15 cellular contexts compared by ENCODE assay signal in genomic region chr1:212775241-212775640, GRCh38. TPM values are rescaled to one million over a fixed set of nuclear protein-coding genes. Genes with fewer than 3 reads are reported as not detected.
DNase-seq lines count a peak whose midpoint lies in the region; ATAC-seq, FAIRE-seq and TF ChIP-seq lines count a peak whose summit lies in the region.
"Had no signal": no experiment of that assay in that cellular context is flagged by ENCODE, and none has a peak within 500 bp of the region (broad histone marks: within the 10 kb centered on the region; RNA-seq: fewer than 3 reads in every experiment).

No MANE protein-coding gene starts in this region.

- CTCF ChIA-PET in HepG2 (lab: Yijun Ruan, JAX; ENCODE audit: low intra/inter-chr PET ratio, low total read pairs) (no interaction called here), IMR-90 (lab: Yijun Ruan, JAX) (no interaction called here)

- H3K18ac ChIP-seq in IMR-90 (ENCODE audit: low read depth, low read length): no peak overlapping the region

- H2BK120ac ChIP-seq in IMR-90 (ENCODE audit: low read depth, low read length): no peak overlapping the region

- H2AFZ ChIP-seq in HepG2 (ENCODE audit: low read length) (no peak overlapping the region), IMR-90 (replicated peaks; ENCODE audit: low read length, poor library complexity) (no peak overlapping the region)

- H3K27me3 Mint-ChIP-seq in nephron progenitor cell (ENCODE audit: low read depth, poor library complexity): peaks cover 6% of the 10 kb centered on the region
- H3K27me3 Mint-ChIP-seq: B cell; CD4-positive, alpha-beta memory T cell had no signal

- no TSS peak for BruUV-seq in HepG2 (replicated peaks; lab: Mats Ljungman, UMichigan)
- no TSS peak for BruUV-seq in IMR-90 (replicated peaks; lab: Mats Ljungman, UMichigan)

- TF ChIP-seq RAD21 in HepG2 (CRISPR knock-in tag; IDR thresholded peaks at IDR 0.05) (no peak), IMR-90 (IDR thresholded peaks at IDR 0.05; ENCODE audit: low read length) (no peak)

- no peak for ATAC-seq in HepG2
- ATAC-seq in right lobe of liver: no peak
- no peak for ATAC-seq in IMR-90 (ENCODE audit: low read depth)
- ATAC-seq in GM19328 (IDR thresholded peaks at IDR 0.05; ENCODE audit: unreplicated experiment): no peak
- ATAC-seq in GM18511 (IDR thresholded peaks at IDR 0.05; ENCODE audit: unreplicated experiment): no peak
- ATAC-seq: HCT116 had no signal

- peaks cover 2 to 10% of the 10 kb centered on the region in 2 experiments; a peak in 2 of 4 replicates for H3K79me1 ChIP-seq in IMR-90 (ENCODE audit: low read depth in 1 of 2, low read length in 2 of 2)

- H3K4me1 Mint-ChIP-seq in nephron progenitor cell: no peaks in the 10 kb centered on the region

- FAIRE-seq in HepG2 (lab: Jason Lieb, UNC) (no peak), GM19239 (lab: Jason Lieb, UNC) (no peak)
- FAIRE-seq: GM12891, HTR-8/SVneo had no signal

- no peak for DNase-seq in HepG2 (ENCODE audit: low spot score)
- DNase-seq in right lobe of liver: no peak
- DNase-seq in IMR-90: no peak
- DNase-seq in nephron progenitor cell: no peak
- DNase-seq in GM19239 (ENCODE audit: insufficient read length, low spot score): no peak
- DNase-seq: 8988T; CD4-positive, alpha-beta memory T cell; DMS79 had no signal

- no peak overlapping the region for H2BK5ac ChIP-seq in IMR-90 (ENCODE audit: low read depth, low read length, poor library complexity, severe bottlenecking)

- no peak overlapping the region for H3K56ac ChIP-seq in IMR-90 (ENCODE audit: extremely low read depth, insufficient read depth, low read length)

- H3K14ac ChIP-seq in IMR-90 (replicated peaks; ENCODE audit: low read depth, low read length): no peak overlapping the region

- H2BK20ac ChIP-seq in IMR-90 (ENCODE audit: low read depth, low read length): no peak overlapping the region

- no peaks in the 10 kb centered on the region for H3K4me1 ChIP-seq in HepG2 (ENCODE audit: insufficient read depth, low read length)
- H3K4me1 ChIP-seq in right lobe of liver: no peaks in the 10 kb centered on the region
- peaks cover 3% of the 10 kb centered on the region; the same call in 1 of the 2 replicates for H3K4me1 ChIP-seq in IMR-90 (ENCODE audit: control insufficient read depth, insufficient read depth, low read length)

- TF ChIP-seq EP300 in HepG2 (IDR thresholded peaks at IDR 0.05; ENCODE audit: low read depth in 2 of 2, low read length in 2 of 2) (no peak), HepG2 (CRISPR knock-in tag; IDR thresholded peaks at IDR 0.05; ENCODE audit: borderline replicate concordance) (no peak)

- H2AK9ac ChIP-seq in IMR-90 (replicated peaks; ENCODE audit: low read depth, low read length, poor library complexity): no peak overlapping the region

- no peak overlapping the region for H3K27ac ChIP-seq in HepG2 (ENCODE audit: extremely low read length, insufficient read depth, low read length)
- no peak overlapping the region for H3K27ac ChIP-seq in right lobe of liver
- H3K27ac ChIP-seq in IMR-90 (ENCODE audit: insufficient read depth, low read length): no peak overlapping the region
- H3K27ac ChIP-seq: C4-2B had no signal

- intact Hi-C loops in HepG2 (cut with micrococcal nuclease; ENCODE audit: unreplicated experiment) (no loop called here), right lobe of liver (cut with DNase I) (no loop called here), IMR-90 (cut with micrococcal nuclease) (no loop called here)

- POLR2A ChIA-PET in HepG2 (lab: Yijun Ruan, JAX) (no interaction called here), IMR-90 (lab: Charles Lee; ENCODE audit: unreplicated experiment) (no interaction called here)

- no peak overlapping the region for H4K8ac ChIP-seq in IMR-90 (ENCODE audit: low read depth in 2 of 2, low read length in 2 of 2)

- H3K4me3 Mint-ChIP-seq in nephron progenitor cell: no peak overlapping the region
- H3K4me3 Mint-ChIP-seq: B cell; CD4-positive, alpha-beta memory T cell had no signal

- H4K5ac ChIP-seq in IMR-90 (ENCODE audit: low read depth, low read length): no peak overlapping the region

- H3K27ac Mint-ChIP-seq in nephron progenitor cell: peak overlapping the region; percentile 53
- H3K27ac Mint-ChIP-seq: B cell had no signal

- H4K91ac ChIP-seq in IMR-90 (ENCODE audit: insufficient read depth, low read depth, low read length): no peak overlapping the region

- no peak overlapping the region for H3K4ac ChIP-seq in IMR-90 (ENCODE audit: low read depth, low read length)

- no peak overlapping the region for H3K23ac ChIP-seq in IMR-90 (ENCODE audit: low read depth, low read length)

- peaks cover 4 to 18% of the 10 kb centered on the region in 2 experiments for H3K36me3 ChIP-seq in HepG2 (replicated peaks in 1 of 2; ENCODE audit: control insufficient read depth in 1 of 2, insufficient read depth in 2 of 2, low read length in 2 of 2)
- H3K36me3 ChIP-seq in right lobe of liver: no peaks in the 10 kb centered on the region
- H3K36me3 ChIP-seq in IMR-90 (ENCODE audit: control insufficient read depth, insufficient read depth, low read length): peaks cover 2% of the 10 kb centered on the region; the same call in 1 of the 2 replicates

- no peak overlapping the region for H3K9ac ChIP-seq in HepG2 (ENCODE audit: insufficient read depth, low read depth, low read length)
- H3K9ac ChIP-seq in IMR-90 (ENCODE audit: low read depth, low read length): no peak overlapping the region

- H3K9me3 ChIP-seq in HepG2 (ENCODE audit: low read length) (peaks cover 5% of the 10 kb centered on the region; the same call in 1 of the 2 replicates), right lobe of liver (no peaks in the 10 kb centered on the region), IMR-90 (ENCODE audit: control insufficient read depth, insufficient read depth, low read length) (peaks cover 2% of the 10 kb centered on the region; the same call in 1 of the 2 replicates)

- peaks cover 79% of the 10 kb centered on the region for H3K36me3 Mint-ChIP-seq in nephron progenitor cell (ENCODE audit: low read depth)

- no peak overlapping the region for H3K4me2 ChIP-seq in HepG2 (ENCODE audit: low read depth, low read length)
- no peak overlapping the region for H3K4me2 ChIP-seq in IMR-90 (ENCODE audit: low read depth, low read length)

- TF ChIP-seq CTCF in HepG2 (CRISPR knock-in tag; IDR thresholded peaks at IDR 0.05) (no peak), right lobe of liver (IDR thresholded peaks at IDR 0.05) (no peak), IMR-90 (conservative IDR thresholded peaks at IDR 0.05; ENCODE audit: low read depth, low read length) (no peak), nephron progenitor cell (IDR thresholded peaks at IDR 0.05) (no peak)

- dilution Hi-C loops in IMR-90 (cut with HindIII; ENCODE audit: low sequenced_read_pairs, unreplicated experiment): no loop called here

- H3K9me1 ChIP-seq in IMR-90 (ENCODE audit: insufficient read depth, low read length): no peaks in the 10 kb centered on the region

- H4K20me1 ChIP-seq in HepG2 (ENCODE audit: insufficient read depth, low read length): no peaks in the 10 kb centered on the region
- H4K20me1 ChIP-seq in IMR-90 (ENCODE audit: insufficient read depth, low read length): no peaks in the 10 kb centered on the region

- peaks cover 59% of the 10 kb centered on the region for H3K9me3 Mint-ChIP-seq in nephron progenitor cell

- no peak overlapping the region for H2BK15ac ChIP-seq in IMR-90 (ENCODE audit: low read depth, low read length)

- H3K4me3 ChIP-seq in HepG2 (replicated peaks in 1 of 3; ENCODE audit: insufficient read depth in 1 of 3, low read depth in 2 of 3, low read length in 3 of 3) (no peak overlapping the region), right lobe of liver (no peak overlapping the region), IMR-90 (ENCODE audit: insufficient read depth, low read depth, low read length) (no peak overlapping the region)

- TF ChIP-seq POLR2A in HepG2 (IDR thresholded peaks at IDR 0.05; ENCODE audit: insufficient read depth in 1 of 2, low read depth in 2 of 2, low read length in 2 of 2) (no peak), right lobe of liver (IDR thresholded peaks at IDR 0.05) (no peak), IMR-90 (IDR thresholded peaks at IDR 0.05; ENCODE audit: low read depth, low read length) (no peak)

- H3K27me3 ChIP-seq in HepG2 (ENCODE audit: control insufficient read depth in 1 of 2, insufficient read depth in 2 of 2, low read length in 2 of 2) (no peaks in the 10 kb centered on the region), right lobe of liver (no peaks in the 10 kb centered on the region), IMR-90 (ENCODE audit: control insufficient read depth, insufficient read depth, low read length) (no peaks in the 10 kb centered on the region)

- H2AK5ac ChIP-seq in IMR-90 (ENCODE audit: low read depth, low read length): no peak overlapping the region

- in situ Hi-C loops in HepG2 (cut with HindIII; ENCODE audit: extremely low pct_ligation_motif_present, low pct_unique_long_range_greater_than_20kb) (no loop called here), IMR-90 (cut with MboI; ENCODE audit: low sequenced_read_pairs) (loop anchor here (5.0 kb wide), 1 partner anchor 298 kb away; no protein-coding TSS in a partner anchor)

- H3K79me2 ChIP-seq in HepG2 (ENCODE audit: insufficient read depth, low read length): peaks cover 17% of the 10 kb centered on the region

RNA-seq across cellular contexts. Expression of gene NSL1, which starts 16.3 kb away (rescaled TPM):
- 77.4 and 119 TPM in 2 replicates for total RNA-seq in HepG2 (2016; rRNA removed; fragmentation: Illumina TruSeq; extraction: Trizol)
- total RNA-seq in HepG2 (2016; cell fraction: cytosol; rRNA removed; fragmentation: Illumina TruSeq; extraction: Trizol; ENCODE audit: low read depth): 16.8 and 20.7 TPM in 2 replicates
- 80.4 and 129 TPM in 2 replicates for total RNA-seq in HepG2 (2016; cell fraction: insoluble cytoplasmic fraction; rRNA removed; fragmentation: Illumina TruSeq; extraction: Trizol)
- 30.7 and 36.3 TPM in 2 replicates for total RNA-seq in HepG2 (2016; cell fraction: membrane; rRNA removed; fragmentation: Illumina TruSeq; extraction: Trizol)
- total RNA-seq in HepG2 (2016; cell fraction: nucleus; rRNA removed; fragmentation: Illumina TruSeq; extraction: Trizol): 44.8 and 46.6 TPM in 2 replicates
- 26.4 and 34.5 TPM in 2 replicates for polyA plus RNA-seq in HepG2 (2011; rRNA removed)
- polyA plus RNA-seq in HepG2 (2011; cell fraction: cytosol; rRNA removed): 24.3 and 36.8 TPM in 2 replicates
- 20.4 and 20.6 TPM in 2 replicates for polyA plus RNA-seq in HepG2 (2011; cell fraction: nucleus; rRNA removed)
- polyA plus RNA-seq in HepG2 (2012): 22.1 and 33.9 TPM in 2 replicates
- 8.7 and 9.3 TPM in 2 replicates for polyA plus RNA-seq in HepG2 (2016; cell fraction: cytosol; fragmentation: Illumina TruSeq; extraction: Trizol; ENCODE audit: low read depth)
- polyA plus RNA-seq in HepG2 (2016; cell fraction: insoluble cytoplasmic fraction; fragmentation: Illumina TruSeq; extraction: Trizol; ENCODE audit: low read depth): 103 and 108 TPM in 2 replicates
- 15.8 and 17.8 TPM in 2 replicates for polyA plus RNA-seq in HepG2 (2016; cell fraction: membrane; fragmentation: Illumina TruSeq; extraction: Trizol; ENCODE audit: low read depth)
- polyA plus RNA-seq in HepG2 (2016; cell fraction: nucleus; fragmentation: Illumina TruSeq; extraction: Trizol; ENCODE audit: insufficient read depth, low read depth): 38.2 and 40.5 TPM in 2 replicates
- polyA minus RNA-seq in HepG2 (2011; rRNA and poly(A)+ RNA removed; ENCODE audit: low replicate concordance): 15.7 and 18.6 TPM in 2 replicates
- polyA minus RNA-seq in HepG2 (2011; cell fraction: cytosol; rRNA and poly(A)+ RNA removed): 20.8 and 22.2 TPM in 2 replicates
- 49.3 and 52.6 TPM in 2 replicates for polyA minus RNA-seq in HepG2 (2011; cell fraction: nucleus; rRNA and poly(A)+ RNA removed)
- 10 to 100 TPM; 13.3 to 26.5 (median 16.2) TPM for total RNA-seq in right lobe of liver
- 32.8 and 42.5 TPM in 2 replicates for total RNA-seq in IMR-90 (2012; rRNA removed)
- 19.1 and 26.7 TPM in 2 replicates for polyA plus RNA-seq in IMR-90 (2012; rRNA removed)
- polyA plus RNA-seq in IMR-90 (2012; cell fraction: cytosol; rRNA removed): 18.2 and 26.4 TPM in 2 replicates
- polyA plus RNA-seq in IMR-90 (2012; cell fraction: nucleus; rRNA removed; ENCODE audit: low replicate concordance): 8.8 and 9.3 TPM in 2 replicates

RNA-seq across cellular contexts. Expression of gene TATDN3, which starts 16.5 kb away (rescaled TPM):
- total RNA-seq in HepG2 (2016; rRNA removed; fragmentation: Illumina TruSeq; extraction: Trizol) (8.6 and 10.7 TPM in 2 replicates), right lobe of liver (1 to 10 TPM; 6.0 to 9.3 (median 6.6) TPM), IMR-90 (2012; rRNA removed) (12.0 and 12.8 TPM in 2 replicates)
- total RNA-seq in HepG2 (2016; cell fraction: cytosol; rRNA removed; fragmentation: Illumina TruSeq; extraction: Trizol; ENCODE audit: low read depth): 1.1 and 1.7 TPM in 2 replicates
- 7.9 and 9.4 TPM in 2 replicates for total RNA-seq in HepG2 (2016; cell fraction: insoluble cytoplasmic fraction; rRNA removed; fragmentation: Illumina TruSeq; extraction: Trizol)
- 3.5 and 5.2 TPM in 2 replicates for total RNA-seq in HepG2 (2016; cell fraction: membrane; rRNA removed; fragmentation: Illumina TruSeq; extraction: Trizol)
- 6.4 and 7.0 TPM in 2 replicates for total RNA-seq in HepG2 (2016; cell fraction: nucleus; rRNA removed; fragmentation: Illumina TruSeq; extraction: Trizol)
- polyA plus RNA-seq in HepG2 (2011; rRNA removed) (6.9 and 7.3 TPM in 2 replicates), IMR-90 (2012; rRNA removed) (4.4 and 4.9 TPM in 2 replicates)
- 3.9 and 5.7 TPM in 2 replicates for polyA plus RNA-seq in HepG2 (2011; cell fraction: cytosol; rRNA removed)
- 4.0 and 5.4 TPM in 2 replicates for polyA plus RNA-seq in HepG2 (2011; cell fraction: nucleus; rRNA removed)
- 7.4 and 7.5 TPM in 2 replicates for polyA plus RNA-seq in HepG2 (2012)
- 1.7 and 2.9 TPM in 2 replicates for polyA plus RNA-seq in HepG2 (2016; cell fraction: cytosol; fragmentation: Illumina TruSeq; extraction: Trizol; ENCODE audit: low read depth)
- polyA plus RNA-seq in HepG2 (2016; cell fraction: insoluble cytoplasmic fraction; fragmentation: Illumina TruSeq; extraction: Trizol; ENCODE audit: low read depth): 10.3 and 10.7 TPM in 2 replicates
- polyA plus RNA-seq in HepG2 (2016; cell fraction: membrane; fragmentation: Illumina TruSeq; extraction: Trizol; ENCODE audit: low read depth): 3.3 and 4.1 TPM in 2 replicates
- 6.2 and 8.3 TPM in 2 replicates for polyA plus RNA-seq in HepG2 (2016; cell fraction: nucleus; fragmentation: Illumina TruSeq; extraction: Trizol; ENCODE audit: insufficient read depth, low read depth)
- polyA minus RNA-seq in HepG2 (2011; rRNA and poly(A)+ RNA removed; ENCODE audit: low replicate concordance): 2.8 and 5.4 TPM in 2 replicates
- 2.6 and 5.8 TPM in 2 replicates for polyA minus RNA-seq in HepG2 (2011; cell fraction: cytosol; rRNA and poly(A)+ RNA removed)
- polyA minus RNA-seq in HepG2 (2011; cell fraction: nucleus; rRNA and poly(A)+ RNA removed): 12.6 and 17.0 TPM in 2 replicates
- 1.6 and 2.4 TPM in 2 replicates for polyA plus RNA-seq in IMR-90 (2012; cell fraction: cytosol; rRNA removed)
- polyA plus RNA-seq in IMR-90 (2012; cell fraction: nucleus; rRNA removed; ENCODE audit: low replicate concordance): 0.74 and 3.6 TPM in 2 replicates
